ENCODE assay signal across 8 cellular contexts in genomic region chr1:220045356-220046051, GRCh38. TPM values are rescaled to one million over a fixed set of nuclear protein-coding genes. Genes with fewer than 3 reads are reported as not detected.
DNase-seq lines count a peak whose midpoint lies in the region; ATAC-seq lines count a peak whose summit lies in the region.

No MANE protein-coding gene starts in this region.

- no peak for DNase-seq in activated CD4-positive, CD25-positive, alpha-beta regulatory T cell (lab: John Stamatoyannopoulos, UW)
- DNase-seq in Jurkat, Clone E6-1 (ENCODE audit: low read depth, low spot score) = peak; percentile 23
- no peak for DNase-seq in activated naive CD4-positive, alpha-beta T cell treated with anti-CD3 and anti-CD28 coated beads, Interleukin-2, amount 50 U/mL, for 72 hours (ENCODE audit: low spot score in 2 of 2)
- no peak for DNase-seq in stimulated activated effector memory CD8-positive, alpha-beta T cell treated with anti-CD3 and anti-CD28 coated beads, Interleukin-12 subunit alpha, Interleukin-12 subunit beta, amount 100 ng/mL, for 72 hours (ENCODE audit: low spot score in 2 of 2)
- DNase-seq in SKM-1 treated with dmso at 0.1 percent for 144 hours (lab: John Stamatoyannopoulos, UW; ENCODE audit: unreplicated experiment) = no peak
- no peak for DNase-seq in NCI-H2107 treated with DMSO at 0.1 percent for 48 hours (lab: John Stamatoyannopoulos, UW; ENCODE audit: unreplicated experiment)

- peaks cover 15% of the 10 kb centered on the region for H3K4me1 Mint-ChIP-seq in stimulated activated effector memory CD8-positive, alpha-beta T cell treated with anti-CD3 and anti-CD28 coated beads, Interleukin-12 subunit alpha, Interleukin-12 subunit beta, amount 100 ng/mL, for 72 hours

- H3K27ac Mint-ChIP-seq in activated naive CD4-positive, alpha-beta T cell treated with anti-CD3 and anti-CD28 coated beads, Interleukin-2, amount 50 U/mL, for 72 hours = peak overlapping the region; percentile 97
- H3K27ac Mint-ChIP-seq in stimulated activated effector memory CD8-positive, alpha-beta T cell treated with anti-CD3 and anti-CD28 coated beads, Interleukin-12 subunit alpha, Interleukin-12 subunit beta, amount 100 ng/mL, for 72 hours = peak overlapping the region; percentile 97

- H3K4me3 ChIP-seq in Jurkat, Clone E6-1 (ENCODE audit: low read length) = peak overlapping the region; percentile 97
- peak overlapping the region; percentile 98 for H3K4me3 ChIP-seq in iPS-11a (ENCODE audit: low read depth, low read length)

- H3K36me3 Mint-ChIP-seq in activated naive CD4-positive, alpha-beta T cell treated with anti-CD3 and anti-CD28 coated beads, Interleukin-2, amount 50 U/mL, for 72 hours = peaks cover 17 to 18% of the 10 kb centered on the region in 2 donors
- peaks cover 58% of the 10 kb centered on the region for H3K36me3 Mint-ChIP-seq in stimulated activated effector memory CD8-positive, alpha-beta T cell treated with anti-CD3 and anti-CD28 coated beads, Interleukin-12 subunit alpha, Interleukin-12 subunit beta, amount 100 ng/mL, for 72 hours

- no peaks in the 10 kb centered on the region for H3K9me3 Mint-ChIP-seq in activated naive CD4-positive, alpha-beta T cell treated with anti-CD3 and anti-CD28 coated beads, Interleukin-2, amount 50 U/mL, for 72 hours
- H3K9me3 Mint-ChIP-seq in stimulated activated effector memory CD8-positive, alpha-beta T cell treated with anti-CD3 and anti-CD28 coated beads, Interleukin-12 subunit alpha, Interleukin-12 subunit beta, amount 100 ng/mL, for 72 hours = no peaks in the 10 kb centered on the region

- ATAC-seq in activated CD4-positive, CD25-positive, alpha-beta regulatory T cell treated with anti-CD3 and anti-CD28 coated beads, Interleukin-2, amount 50 U/mL, for 24 hours = peak; percentile 24 to 29
- peak in 1 of 2 donors; percentile 26 for ATAC-seq in activated naive CD4-positive, alpha-beta T cell treated with anti-CD3 and anti-CD28 coated beads, Interleukin-2, amount 50 U/mL, for 72 hours
- peak; percentile 38 for ATAC-seq in stimulated activated effector memory CD8-positive, alpha-beta T cell treated with anti-CD3 and anti-CD28 coated beads, Interleukin-12 subunit alpha, Interleukin-12 subunit beta, amount 100 ng/mL, for 72 hours

- H3K4me3 Mint-ChIP-seq in stimulated activated effector memory CD8-positive, alpha-beta T cell treated with anti-CD3 and anti-CD28 coated beads, Interleukin-12 subunit alpha, Interleukin-12 subunit beta, amount 100 ng/mL, for 72 hours = peak overlapping the region; percentile 84

RNA-seq across cellular contexts. Expression of gene EPRS1, which starts 0.8 kb away (rescaled TPM):
- polyA plus RNA-seq in Jurkat, Clone E6-1 (2012; ENCODE audit: insufficient read depth, insufficient read length) = 111 TPM
- 100 to 1,000 TPM; 160 to 192 TPM for total RNA-seq in activated naive CD4-positive, alpha-beta T cell treated with anti-CD3 and anti-CD28 coated beads, Interleukin-2, amount 50 U/mL, for 72 hours

RNA-seq across cellular contexts. Expression of gene BPNT1, which starts 44.1 kb away (rescaled TPM):
- polyA plus RNA-seq in Jurkat, Clone E6-1 (2012; ENCODE audit: insufficient read depth, insufficient read length) = 67.9 TPM
- total RNA-seq in activated naive CD4-positive, alpha-beta T cell treated with anti-CD3 and anti-CD28 coated beads, Interleukin-2, amount 50 U/mL, for 72 hours = 10 to 100 TPM; 27.7 to 37.1 TPM

RNA-seq across cellular contexts. Expression of gene IARS2, which starts 48.4 kb away (rescaled TPM):
- polyA plus RNA-seq in Jurkat, Clone E6-1 (2012; ENCODE audit: insufficient read depth, insufficient read length) = 82.0 TPM
- total RNA-seq in activated naive CD4-positive, alpha-beta T cell treated with anti-CD3 and anti-CD28 coated beads, Interleukin-2, amount 50 U/mL, for 72 hours = 10 to 100 TPM; 66.6 to 78.4 TPM
